In the genomic region with DNA sequence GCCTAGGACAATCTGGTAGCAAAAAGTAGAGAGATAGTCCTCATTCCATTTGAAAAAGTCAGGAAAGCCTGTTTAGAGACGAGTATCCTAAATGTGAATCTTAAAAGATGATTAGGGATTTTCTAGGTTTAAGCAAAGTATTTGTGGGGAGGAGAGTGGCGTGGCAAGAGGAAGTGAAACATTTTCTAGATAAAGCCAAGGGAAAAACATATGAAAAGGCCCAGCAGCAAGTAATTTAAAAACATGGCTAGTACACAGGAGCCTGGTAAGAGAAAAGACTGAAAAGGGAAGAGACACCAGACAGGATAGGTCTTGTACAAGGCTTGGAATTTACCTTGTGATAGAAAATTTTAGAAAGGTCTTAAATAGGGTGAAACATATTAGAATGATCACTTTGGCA, we compare ENCODE assay signal across 1 cellular context.
TF ChIP-seq lines count a peak whose summit lies in the region.

No MANE protein-coding gene starts in this region.

TF ChIP-seq in GM23338, 12 proteins besides CTCF, POLR2A, EP300 and RAD21 (continued from another document):
- TF ChIP-seq, protein P1, sequence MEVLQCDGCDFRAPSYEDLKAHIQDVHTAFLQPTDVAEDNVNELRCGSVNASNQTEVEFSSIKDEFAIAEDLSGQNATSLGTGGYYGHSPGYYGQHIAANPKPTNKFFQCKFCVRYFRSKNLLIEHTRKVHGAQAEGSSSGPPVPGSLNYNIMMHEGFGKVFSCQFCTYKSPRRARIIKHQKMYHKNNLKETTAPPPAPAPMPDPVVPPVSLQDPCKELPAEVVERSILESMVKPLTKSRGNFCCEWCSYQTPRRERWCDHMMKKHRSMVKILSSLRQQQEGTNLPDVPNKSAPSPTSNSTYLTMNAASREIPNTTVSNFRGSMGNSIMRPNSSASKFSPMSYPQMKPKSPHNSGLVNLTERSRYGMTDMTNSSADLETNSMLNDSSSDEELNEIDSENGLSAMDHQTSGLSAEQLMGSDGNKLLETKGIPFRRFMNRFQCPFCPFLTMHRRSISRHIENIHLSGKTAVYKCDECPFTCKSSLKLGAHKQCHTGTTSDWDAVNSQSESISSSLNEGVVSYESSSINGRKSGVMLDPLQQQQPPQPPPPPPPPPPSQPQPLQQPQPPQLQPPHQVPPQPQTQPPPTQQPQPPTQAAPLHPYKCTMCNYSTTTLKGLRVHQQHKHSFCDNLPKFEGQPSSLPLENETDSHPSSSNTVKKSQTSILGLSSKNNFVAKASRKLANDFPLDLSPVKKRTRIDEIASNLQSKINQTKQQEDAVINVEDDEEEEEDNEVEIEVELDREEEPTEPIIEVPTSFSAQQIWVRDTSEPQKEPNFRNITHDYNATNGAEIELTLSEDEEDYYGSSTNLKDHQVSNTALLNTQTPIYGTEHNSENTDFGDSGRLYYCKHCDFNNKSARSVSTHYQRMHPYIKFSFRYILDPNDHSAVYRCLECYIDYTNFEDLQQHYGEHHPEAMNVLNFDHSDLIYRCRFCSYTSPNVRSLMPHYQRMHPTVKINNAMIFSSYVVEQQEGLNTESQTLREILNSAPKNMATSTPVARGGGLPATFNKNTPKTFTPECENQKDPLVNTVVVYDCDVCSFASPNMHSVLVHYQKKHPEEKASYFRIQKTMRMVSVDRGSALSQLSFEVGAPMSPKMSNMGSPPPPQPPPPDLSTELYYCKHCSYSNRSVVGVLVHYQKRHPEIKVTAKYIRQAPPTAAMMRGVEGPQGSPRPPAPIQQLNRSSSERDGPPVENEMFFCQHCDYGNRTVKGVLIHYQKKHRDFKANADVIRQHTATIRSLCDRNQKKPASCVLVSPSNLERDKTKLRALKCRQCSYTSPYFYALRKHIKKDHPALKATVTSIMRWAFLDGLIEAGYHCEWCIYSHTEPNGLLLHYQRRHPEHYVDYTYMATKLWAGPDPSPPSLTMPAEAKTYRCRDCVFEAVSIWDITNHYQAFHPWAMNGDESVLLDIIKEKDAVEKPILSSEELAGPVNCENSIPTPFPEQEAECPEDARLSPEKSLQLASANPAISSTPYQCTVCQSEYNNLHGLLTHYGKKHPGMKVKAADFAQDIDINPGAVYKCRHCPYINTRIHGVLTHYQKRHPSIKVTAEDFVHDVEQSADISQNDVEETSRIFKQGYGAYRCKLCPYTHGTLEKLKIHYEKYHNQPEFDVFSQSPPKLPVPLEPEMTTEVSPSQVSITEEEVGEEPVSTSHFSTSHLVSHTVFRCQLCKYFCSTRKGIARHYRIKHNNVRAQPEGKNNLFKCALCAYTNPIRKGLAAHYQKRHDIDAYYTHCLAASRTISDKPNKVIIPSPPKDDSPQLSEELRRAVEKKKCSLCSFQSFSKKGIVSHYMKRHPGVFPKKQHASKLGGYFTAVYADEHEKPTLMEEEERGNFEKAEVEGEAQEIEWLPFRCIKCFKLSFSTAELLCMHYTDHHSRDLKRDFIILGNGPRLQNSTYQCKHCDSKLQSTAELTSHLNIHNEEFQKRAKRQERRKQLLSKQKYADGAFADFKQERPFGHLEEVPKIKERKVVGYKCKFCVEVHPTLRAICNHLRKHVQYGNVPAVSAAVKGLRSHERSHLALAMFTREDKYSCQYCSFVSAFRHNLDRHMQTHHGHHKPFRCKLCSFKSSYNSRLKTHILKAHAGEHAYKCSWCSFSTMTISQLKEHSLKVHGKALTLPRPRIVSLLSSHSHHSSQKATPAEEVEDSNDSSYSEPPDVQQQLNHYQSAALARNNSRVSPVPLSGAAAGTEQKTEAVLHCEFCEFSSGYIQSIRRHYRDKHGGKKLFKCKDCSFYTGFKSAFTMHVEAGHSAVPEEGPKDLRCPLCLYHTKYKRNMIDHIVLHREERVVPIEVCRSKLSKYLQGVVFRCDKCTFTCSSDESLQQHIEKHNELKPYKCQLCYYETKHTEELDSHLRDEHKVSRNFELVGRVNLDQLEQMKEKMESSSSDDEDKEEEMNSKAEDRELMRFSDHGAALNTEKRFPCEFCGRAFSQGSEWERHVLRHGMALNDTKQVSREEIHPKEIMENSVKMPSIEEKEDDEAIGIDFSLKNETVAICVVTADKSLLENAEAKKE (CRISPR knock-in tag; IDR thresholded peaks at IDR 0.05) = no peak
- TF ChIP-seq, protein P2, sequence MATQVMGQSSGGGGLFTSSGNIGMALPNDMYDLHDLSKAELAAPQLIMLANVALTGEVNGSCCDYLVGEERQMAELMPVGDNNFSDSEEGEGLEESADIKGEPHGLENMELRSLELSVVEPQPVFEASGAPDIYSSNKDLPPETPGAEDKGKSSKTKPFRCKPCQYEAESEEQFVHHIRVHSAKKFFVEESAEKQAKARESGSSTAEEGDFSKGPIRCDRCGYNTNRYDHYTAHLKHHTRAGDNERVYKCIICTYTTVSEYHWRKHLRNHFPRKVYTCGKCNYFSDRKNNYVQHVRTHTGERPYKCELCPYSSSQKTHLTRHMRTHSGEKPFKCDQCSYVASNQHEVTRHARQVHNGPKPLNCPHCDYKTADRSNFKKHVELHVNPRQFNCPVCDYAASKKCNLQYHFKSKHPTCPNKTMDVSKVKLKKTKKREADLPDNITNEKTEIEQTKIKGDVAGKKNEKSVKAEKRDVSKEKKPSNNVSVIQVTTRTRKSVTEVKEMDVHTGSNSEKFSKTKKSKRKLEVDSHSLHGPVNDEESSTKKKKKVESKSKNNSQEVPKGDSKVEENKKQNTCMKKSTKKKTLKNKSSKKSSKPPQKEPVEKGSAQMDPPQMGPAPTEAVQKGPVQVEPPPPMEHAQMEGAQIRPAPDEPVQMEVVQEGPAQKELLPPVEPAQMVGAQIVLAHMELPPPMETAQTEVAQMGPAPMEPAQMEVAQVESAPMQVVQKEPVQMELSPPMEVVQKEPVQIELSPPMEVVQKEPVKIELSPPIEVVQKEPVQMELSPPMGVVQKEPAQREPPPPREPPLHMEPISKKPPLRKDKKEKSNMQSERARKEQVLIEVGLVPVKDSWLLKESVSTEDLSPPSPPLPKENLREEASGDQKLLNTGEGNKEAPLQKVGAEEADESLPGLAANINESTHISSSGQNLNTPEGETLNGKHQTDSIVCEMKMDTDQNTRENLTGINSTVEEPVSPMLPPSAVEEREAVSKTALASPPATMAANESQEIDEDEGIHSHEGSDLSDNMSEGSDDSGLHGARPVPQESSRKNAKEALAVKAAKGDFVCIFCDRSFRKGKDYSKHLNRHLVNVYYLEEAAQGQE (IDR thresholded peaks at IDR 0.05; ENCODE audit: unreplicated experiment) = no peak
- TF ChIP-seq NANOG (IDR thresholded peaks at IDR 0.05; ENCODE audit: borderline replicate concordance) = no peak
